20 cellular contexts compared by ENCODE assay signal in the genomic region with DNA sequence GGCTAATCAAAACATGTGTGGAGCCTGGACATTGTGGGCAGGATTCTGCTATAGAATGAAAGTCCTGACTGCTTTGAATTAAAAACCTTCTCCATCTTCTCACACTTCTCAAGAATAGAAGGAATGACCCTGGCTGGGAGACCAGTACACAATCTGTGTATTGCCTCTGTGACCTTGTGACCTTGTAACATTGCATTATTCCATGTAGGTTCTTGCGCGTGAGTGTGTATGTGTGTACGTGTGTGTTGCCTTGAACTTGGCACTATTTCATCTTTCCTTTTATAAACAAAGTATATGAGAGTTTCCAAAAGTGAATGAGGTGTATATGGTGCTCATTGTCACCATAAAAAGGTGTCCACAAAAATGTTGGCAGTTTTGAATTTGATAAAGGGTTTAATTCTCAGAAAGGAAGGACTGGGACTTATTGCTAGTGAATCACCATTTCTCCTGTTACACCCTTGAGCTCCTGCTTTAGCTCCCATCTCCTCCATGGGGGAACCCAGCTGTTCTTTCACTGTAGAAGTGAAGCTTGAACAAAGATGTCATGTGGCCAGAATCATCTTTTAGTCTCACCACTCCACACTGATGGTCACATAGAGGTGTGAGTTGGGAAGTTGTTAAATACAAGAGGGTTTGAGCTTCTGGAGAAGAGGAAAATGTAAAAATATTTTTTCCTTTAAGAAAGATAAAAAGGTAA.
"Had no signal": no experiment of that assay in that cellular context is flagged by ENCODE, and none has a peak within 500 bp of the region (broad histone marks: within the 10 kb centered on the region; RNA-seq: fewer than 3 reads in every experiment).

No MANE protein-coding gene starts in this region.

- H3K36me3 ChIP-seq: left ventricle myocardium inferior, ovary, stomach had no signal

- H3K27ac ChIP-seq: left ventricle myocardium inferior, ovary, psoas muscle, stomach had no signal

- H3K4me3 ChIP-seq: left ventricle myocardium inferior, mucosa of descending colon, ovary, psoas muscle, stomach had no signal

- H3K27ac Mint-ChIP-seq: activated CD4-positive, alpha-beta T cell treated with anti-CD3 and anti-CD28 coated beads for 36 hours; activated naive CD8-positive, alpha-beta T cell treated with anti-CD3 and anti-CD28 coated beads for 36 hours; WTC11 had no signal

- DNase-seq: activated CD4-positive, alpha-beta T cell treated with anti-CD3 and anti-CD28 coated beads for 36 hours; activated CD4-positive, alpha-beta T cell treated with anti-CD3 and anti-CD28 coated beads, Interleukin-2, amount 50 U/mL, for 48 hours; activated naive CD4-positive, alpha-beta T cell; activated naive CD8-positive, alpha-beta T cell treated with anti-CD3 and anti-CD28 coated beads for 36 hours; amniotic stem cell; immature natural killer cell; kidney glomerular epithelial cell; left ventricle myocardium inferior; mucosa of descending colon; naive thymus-derived CD8-positive, alpha-beta T cell; ovary; psoas muscle; right cardiac atrium; small intestine; stimulated activated CD4-positive, alpha-beta T cell treated with anti-CD3 and anti-CD28 coated beads, Interleukin-15, amount 100 ng/mL, for 24 hours; stimulated activated CD4-positive, alpha-beta T cell treated with anti-CD3 and anti-CD28 coated beads, Interleukin-2, amount 100 ng/mL, for 48 hours; stomach had no signal

- H3K27me3 ChIP-seq: ovary, stomach had no signal

- H3K9me3 Mint-ChIP-seq: activated naive CD8-positive, alpha-beta T cell treated with anti-CD3 and anti-CD28 coated beads for 36 hours; activated T-helper 17 cell treated with anti-CD3 and anti-CD28 coated beads, Interleukin-2, amount 50 U/mL, for 72 hours; immature natural killer cell; naive thymus-derived CD8-positive, alpha-beta T cell; type B pancreatic cell; WTC11 had no signal

- ATAC-seq: activated CD4-positive, alpha-beta T cell treated with anti-CD3 and anti-CD28 coated beads for 36 hours; activated T-helper 17 cell treated with anti-CD3 and anti-CD28 coated beads, Interleukin-2, amount 50 U/mL, for 72 hours; mucosa of descending colon; naive thymus-derived CD8-positive, alpha-beta T cell; psoas muscle; right cardiac atrium; WTC11 had no signal

- H3K27me3 Mint-ChIP-seq: activated CD4-positive, alpha-beta T cell treated with anti-CD3 and anti-CD28 coated beads for 36 hours; activated naive CD8-positive, alpha-beta T cell treated with anti-CD3 and anti-CD28 coated beads for 36 hours; activated T-helper 17 cell treated with anti-CD3 and anti-CD28 coated beads, Interleukin-2, amount 50 U/mL, for 72 hours; naive thymus-derived CD8-positive, alpha-beta T cell had no signal

- H3K9me3 ChIP-seq: left ventricle myocardium inferior, mucosa of descending colon, ovary, psoas muscle, stomach had no signal

- H3K4me3 Mint-ChIP-seq: activated CD4-positive, alpha-beta T cell treated with anti-CD3 and anti-CD28 coated beads for 36 hours; activated naive CD8-positive, alpha-beta T cell treated with anti-CD3 and anti-CD28 coated beads for 36 hours; activated T-helper 17 cell treated with anti-CD3 and anti-CD28 coated beads, Interleukin-2, amount 50 U/mL, for 72 hours; immature natural killer cell; WTC11 had no signal

- H3K36me3 Mint-ChIP-seq: activated naive CD8-positive, alpha-beta T cell treated with anti-CD3 and anti-CD28 coated beads for 36 hours; immature natural killer cell; naive thymus-derived CD8-positive, alpha-beta T cell; type B pancreatic cell; WTC11 had no signal
